ENCODE assay signal across 16 cellular contexts in genomic region chr2:176692518-176692917, GRCh38.
A peak's percentile ranks its signal among the peaks of the same experiment; 100 is the strongest.
DNase-seq lines count a peak whose midpoint lies in the region; ATAC-seq and TF ChIP-seq lines count a peak whose summit lies in the region.
"Had no signal": no experiment of that assay in that cellular context is flagged by ENCODE, and none has a peak within 500 bp of the region (broad histone marks: within the 10 kb centered on the region; RNA-seq: fewer than 3 reads in every experiment).

No MANE protein-coding gene starts in this region.

- 47 to 71% (median 58%) methylated on average over 1 of the region's 1 CpG for WGBS in heart left ventricle, 4 donors

- H3K9me3 ChIP-seq in heart left ventricle = no peaks in the 10 kb centered on the region
- H3K9me3 ChIP-seq in WERI-Rb-1 (ENCODE audit: severe bottlenecking) = no peaks in the 10 kb centered on the region
- H3K9me3 ChIP-seq: BLaER1 treated with 17β-estradiol and CSF1 and Interleukin-3, amounts not matched to agents 10 nM and 100 nM had no signal

- ATAC-seq in left cardiac atrium (peak; percentile 31 to 59), heart left ventricle (no peak)
- ATAC-seq: CD8-positive, alpha-beta T cell; GM12878 had no signal

- H3K4me3 ChIP-seq in heart left ventricle (no peak overlapping the region), WERI-Rb-1 (ENCODE audit: low read depth, low read length) (no peak overlapping the region)
- H3K4me3 ChIP-seq: BLaER1 treated with 17β-estradiol and CSF1 and Interleukin-3, amounts not matched to agents 10 nM and 100 nM; GM12878 had no signal

- H3K36me3 ChIP-seq in heart left ventricle = no peaks in the 10 kb centered on the region
- no peaks in the 10 kb centered on the region for H3K36me3 ChIP-seq in WERI-Rb-1
- H3K36me3 ChIP-seq: BLaER1 treated with 17β-estradiol and CSF1 and Interleukin-3, amounts not matched to agents 10 nM and 100 nM had no signal

- no peak for DNase-seq in left cardiac atrium
- no peak for DNase-seq in heart left ventricle
- DNase-seq in dermis microvascular lymphatic vessel endothelial cell (ENCODE audit: low read depth in 2 of 2) = peak; percentile 54 to 71
- DNase-seq in foreskin melanocyte = peak; percentile 50
- no peak for DNase-seq in MV-4-11 (lab: John Stamatoyannopoulos, UW)
- no peak for DNase-seq in glomerular visceral epithelial cell (ENCODE audit: extremely low spot score)
- DNase-seq in WERI-Rb-1 = no peak
- DNase-seq: 8988T; Calu3; CD8-positive, alpha-beta T cell; DMS 273 treated with DMSO at 0.1 percent for 48 hours; DND-41; EL; H9 had no signal

- intact Hi-C loops in left cardiac atrium (cut with DNase I) (no loop called here), heart left ventricle (cut with DNase I) (no loop called here)

- peaks cover 0 to 10% (median 0%) of the 10 kb centered on the region in 12 donors for H3K4me1 ChIP-seq in heart left ventricle
- H3K4me1 ChIP-seq: BLaER1 treated with 17β-estradiol and CSF1 and Interleukin-3, amounts not matched to agents 10 nM and 100 nM had no signal

- TF ChIP-seq POLR2A in heart left ventricle (IDR thresholded peaks at IDR 0.05) = no peak

- no peak overlapping the region for H3K27ac ChIP-seq in heart left ventricle
- no peak overlapping the region for H3K27ac ChIP-seq in WERI-Rb-1
- H3K27ac ChIP-seq: BLaER1 treated with 17β-estradiol and CSF1 and Interleukin-3, amounts not matched to agents 10 nM and 100 nM had no signal

- H3K27me3 ChIP-seq in heart left ventricle = peaks cover 0 to 2% (median 0%) of the 10 kb centered on the region in 9 donors
- no peaks in the 10 kb centered on the region for H3K27me3 ChIP-seq in WERI-Rb-1 (ENCODE audit: insufficient read depth, low read depth, severe bottlenecking)
- H3K27me3 ChIP-seq: BLaER1 treated with 17β-estradiol and CSF1 and Interleukin-3, amounts not matched to agents 10 nM and 100 nM had no signal

- no peak for TF ChIP-seq CTCF in heart left ventricle (IDR thresholded peaks at IDR 0.05)
- no peak for TF ChIP-seq CTCF in WERI-Rb-1 (IDR thresholded peaks at IDR 0.05; ENCODE audit: low read depth, low read length)

Comparison
In these comparisons a context has a peak if more than half of its experiments do, and no peak if none do; other contexts are left out.
1. ATAC-seq: peak in left cardiac atrium (2 of 2); none in heart left ventricle (0 of 4).
2. DNase-seq: peak in dermis microvascular lymphatic vessel endothelial cell (2 of 2) and foreskin melanocyte (single experiment); none in left cardiac atrium (single experiment), heart left ventricle (0 of 5), MV-4-11 (single experiment), glomerular visceral epithelial cell (single experiment) and WERI-Rb-1 (single experiment).